In genomic region chr4:99563310-99564186, GRCh38 we compare ENCODE assay signal across 1 cellular context.
TF ChIP-seq lines count a peak whose summit lies in the region.

TRMT10A (minus strand) TSS chr4:99564039; CDS start chr4:99559338, 4,701 bp downstream.

TF ChIP-seq in HepG2, 621 proteins besides CTCF, POLR2A, EP300 and RAD21 (continued from another document and continues in another):
- TF ChIP-seq ZNF512 (CRISPR knock-in tag; IDR thresholded peaks at IDR 0.05) (no peak), ZMAT3 (CRISPR knock-in tag; conservative IDR thresholded peaks at IDR 0.05) (no peak), MLLT10 (CRISPR knock-in tag; IDR thresholded peaks at IDR 0.05) (no peak), RFX3 (CRISPR knock-in tag; IDR thresholded peaks at IDR 0.05) (no peak; the same call in 1 of the 2 replicates), NCOA1 (CRISPR knock-in tag; IDR thresholded peaks at IDR 0.05) (no peak), CCAR2 (optimal IDR thresholded peaks at IDR 0.05; ENCODE audit: low read depth, low read length) (no peak), RXRA (CRISPR knock-in tag; IDR thresholded peaks at IDR 0.05) (peak; percentile 52; the same call in 1 of the 2 replicates), YEATS2 (CRISPR knock-in tag; IDR thresholded peaks at IDR 0.05; ENCODE audit: borderline replicate concordance) (peak; percentile 81; the same call in 1 of the 2 replicates), ZNF782 (CRISPR knock-in tag; IDR thresholded peaks at IDR 0.05; ENCODE audit: borderline replicate concordance) (no peak), CEBPB (IDR thresholded peaks at IDR 0.05; ENCODE audit: borderline replicate concordance, low read depth, low read length) (peak; percentile 81; the same call in 1 of the 2 replicates), FOXP4 (CRISPR knock-in tag; IDR thresholded peaks at IDR 0.05) (peak; percentile 26; the same call in 1 of the 2 replicates), MIER3 (CRISPR knock-in tag; IDR thresholded peaks at IDR 0.05; ENCODE audit: borderline replicate concordance) (peak; percentile 24; the same call in 1 of the 2 replicates), SAFB2 (CRISPR knock-in tag; IDR thresholded peaks at IDR 0.05; ENCODE audit: borderline replicate concordance, low read depth) (peak; percentile 66; the same call in 1 of the 2 replicates), ZEB1 (IDR thresholded peaks at IDR 0.05; ENCODE audit: insufficient replicate concordance, low read depth) (no peak), FOXM1 (CRISPR knock-in tag; IDR thresholded peaks at IDR 0.05) (no peak), ZZZ3 (CRISPR knock-in tag; IDR thresholded peaks at IDR 0.05; ENCODE audit: borderline replicate concordance) (peak; percentile 51; the same call in 1 of the 2 replicates), ZNF556 (CRISPR knock-in tag; IDR thresholded peaks at IDR 0.05; ENCODE audit: borderline replicate concordance) (peak; percentile 70; the same call in 1 of the 2 replicates), ZSCAN21 (CRISPR knock-in tag; IDR thresholded peaks at IDR 0.05; ENCODE audit: borderline replicate concordance) (no peak), AGO1 (IDR thresholded peaks at IDR 0.05; ENCODE audit: low read depth, low read length, poor library complexity, severe bottlenecking) (no peak), ATAD3A (CRISPR knock-in tag; IDR thresholded peaks at IDR 0.05) (no peak), NFKB2 (CRISPR knock-in tag; IDR thresholded peaks at IDR 0.05; ENCODE audit: borderline replicate concordance) (peak; percentile 53; the same call in 1 of the 2 replicates), BATF2 (CRISPR knock-in tag; IDR thresholded peaks at IDR 0.05) (no peak), THRA (CRISPR knock-in tag; IDR thresholded peaks at IDR 0.05; ENCODE audit: borderline replicate concordance) (no peak; the same call in 1 of the 2 replicates), ZMYM2 (CRISPR knock-in tag; IDR thresholded peaks at IDR 0.05) (no peak), FOXC1 (CRISPR knock-in tag; IDR thresholded peaks at IDR 0.05; ENCODE audit: borderline replicate concordance) (no peak), AHR (CRISPR knock-in tag; IDR thresholded peaks at IDR 0.05) (no peak), SALL1 (CRISPR knock-in tag; IDR thresholded peaks at IDR 0.05) (peak; percentile 85), ZBTB3 (CRISPR knock-in tag; IDR thresholded peaks at IDR 0.05; ENCODE audit: borderline replicate concordance, low read depth) (0 out of 2 replicates have a peak, but pooled peaks have one; percentile 28), HNF1A (IDR thresholded peaks at IDR 0.05; ENCODE audit: low read depth) (no peak), HNF1A (CRISPR knock-in tag; IDR thresholded peaks at IDR 0.05; ENCODE audit: borderline replicate concordance) (peak; percentile 28; the same call in 1 of the 2 replicates), RBM39 (IDR thresholded peaks at IDR 0.05; ENCODE audit: low read depth, low read length, poor library complexity, severe bottlenecking) (peak; percentile 24), ZNF549 (CRISPR knock-in tag; IDR thresholded peaks at IDR 0.05) (no peak), MAFF (IDR thresholded peaks at IDR 0.05; ENCODE audit: low read depth, low read length) (0 out of 2 replicates have a peak, but pooled peaks have one; percentile 2), ARNT (IDR thresholded peaks at IDR 0.05) (no peak), PHF8 (CRISPR knock-in tag; IDR thresholded peaks at IDR 0.05) (peak; percentile 84), ZBTB7B (CRISPR knock-in tag; IDR thresholded peaks at IDR 0.05) (peak; percentile 45; the same call in 1 of the 2 replicates), TSC22D2 (CRISPR knock-in tag; IDR thresholded peaks at IDR 0.05; ENCODE audit: borderline replicate concordance) (no peak), SPEN (CRISPR knock-in tag; IDR thresholded peaks at IDR 0.05; ENCODE audit: low read depth) (peak; percentile 82), FOXK2 (IDR thresholded peaks at IDR 0.05) (peak; percentile 73), RARG (CRISPR knock-in tag; IDR thresholded peaks at IDR 0.05; ENCODE audit: low read depth) (no peak), ZSCAN9 (CRISPR knock-in tag; IDR thresholded peaks at IDR 0.05; ENCODE audit: borderline replicate concordance) (no peak; the same call in 1 of the 2 replicates), ZMYM4 (CRISPR knock-in tag; IDR thresholded peaks at IDR 0.05) (peak; percentile 88), ZNF777 (CRISPR knock-in tag; IDR thresholded peaks at IDR 0.05) (no peak; the same call in 1 of the 2 replicates), KLF6 (CRISPR knock-in tag; IDR thresholded peaks at IDR 0.05) (peak; percentile 54; the same call in 1 of the 2 replicates), ZNF143 (CRISPR knock-in tag; IDR thresholded peaks at IDR 0.05) (peak; percentile 92)
- TF ChIP-seq, protein P1, sequence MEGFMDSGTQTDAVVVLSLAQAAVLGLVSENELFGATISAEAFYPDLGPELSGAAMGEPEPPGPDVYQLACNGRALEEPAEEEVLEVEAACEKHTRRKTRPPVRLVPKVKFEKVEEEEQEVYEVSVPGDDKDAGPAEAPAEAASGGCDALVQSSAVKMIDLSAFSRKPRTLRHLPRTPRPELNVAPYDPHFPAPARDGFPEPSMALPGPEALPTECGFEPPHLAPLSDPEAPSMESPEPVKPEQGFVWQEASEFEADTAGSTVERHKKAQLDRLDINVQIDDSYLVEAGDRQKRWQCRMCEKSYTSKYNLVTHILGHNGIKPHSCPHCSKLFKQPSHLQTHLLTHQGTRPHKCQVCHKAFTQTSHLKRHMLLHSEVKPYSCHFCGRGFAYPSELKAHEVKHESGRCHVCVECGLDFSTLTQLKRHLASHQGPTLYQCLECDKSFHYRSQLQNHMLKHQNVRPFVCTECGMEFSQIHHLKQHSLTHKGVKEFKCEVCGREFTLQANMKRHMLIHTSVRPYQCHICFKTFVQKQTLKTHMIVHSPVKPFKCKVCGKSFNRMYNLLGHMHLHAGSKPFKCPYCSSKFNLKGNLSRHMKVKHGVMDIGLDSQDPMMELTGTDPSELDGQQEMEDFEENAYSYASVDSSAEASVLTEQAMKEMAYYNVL (CRISPR knock-in tag; IDR thresholded peaks at IDR 0.05; ENCODE audit: borderline replicate concordance), result no peak
- TF ChIP-seq, protein P2, sequence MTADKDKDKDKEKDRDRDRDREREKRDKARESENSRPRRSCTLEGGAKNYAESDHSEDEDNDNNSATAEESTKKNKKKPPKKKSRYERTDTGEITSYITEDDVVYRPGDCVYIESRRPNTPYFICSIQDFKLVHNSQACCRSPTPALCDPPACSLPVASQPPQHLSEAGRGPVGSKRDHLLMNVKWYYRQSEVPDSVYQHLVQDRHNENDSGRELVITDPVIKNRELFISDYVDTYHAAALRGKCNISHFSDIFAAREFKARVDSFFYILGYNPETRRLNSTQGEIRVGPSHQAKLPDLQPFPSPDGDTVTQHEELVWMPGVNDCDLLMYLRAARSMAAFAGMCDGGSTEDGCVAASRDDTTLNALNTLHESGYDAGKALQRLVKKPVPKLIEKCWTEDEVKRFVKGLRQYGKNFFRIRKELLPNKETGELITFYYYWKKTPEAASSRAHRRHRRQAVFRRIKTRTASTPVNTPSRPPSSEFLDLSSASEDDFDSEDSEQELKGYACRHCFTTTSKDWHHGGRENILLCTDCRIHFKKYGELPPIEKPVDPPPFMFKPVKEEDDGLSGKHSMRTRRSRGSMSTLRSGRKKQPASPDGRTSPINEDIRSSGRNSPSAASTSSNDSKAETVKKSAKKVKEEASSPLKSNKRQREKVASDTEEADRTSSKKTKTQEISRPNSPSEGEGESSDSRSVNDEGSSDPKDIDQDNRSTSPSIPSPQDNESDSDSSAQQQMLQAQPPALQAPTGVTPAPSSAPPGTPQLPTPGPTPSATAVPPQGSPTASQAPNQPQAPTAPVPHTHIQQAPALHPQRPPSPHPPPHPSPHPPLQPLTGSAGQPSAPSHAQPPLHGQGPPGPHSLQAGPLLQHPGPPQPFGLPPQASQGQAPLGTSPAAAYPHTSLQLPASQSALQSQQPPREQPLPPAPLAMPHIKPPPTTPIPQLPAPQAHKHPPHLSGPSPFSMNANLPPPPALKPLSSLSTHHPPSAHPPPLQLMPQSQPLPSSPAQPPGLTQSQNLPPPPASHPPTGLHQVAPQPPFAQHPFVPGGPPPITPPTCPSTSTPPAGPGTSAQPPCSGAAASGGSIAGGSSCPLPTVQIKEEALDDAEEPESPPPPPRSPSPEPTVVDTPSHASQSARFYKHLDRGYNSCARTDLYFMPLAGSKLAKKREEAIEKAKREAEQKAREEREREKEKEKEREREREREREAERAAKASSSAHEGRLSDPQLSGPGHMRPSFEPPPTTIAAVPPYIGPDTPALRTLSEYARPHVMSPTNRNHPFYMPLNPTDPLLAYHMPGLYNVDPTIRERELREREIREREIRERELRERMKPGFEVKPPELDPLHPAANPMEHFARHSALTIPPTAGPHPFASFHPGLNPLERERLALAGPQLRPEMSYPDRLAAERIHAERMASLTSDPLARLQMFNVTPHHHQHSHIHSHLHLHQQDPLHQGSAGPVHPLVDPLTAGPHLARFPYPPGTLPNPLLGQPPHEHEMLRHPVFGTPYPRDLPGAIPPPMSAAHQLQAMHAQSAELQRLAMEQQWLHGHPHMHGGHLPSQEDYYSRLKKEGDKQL (CRISPR knock-in tag; IDR thresholded peaks at IDR 0.05; ENCODE audit: low read depth), result no peak
- TF ChIP-seq, protein P3, sequence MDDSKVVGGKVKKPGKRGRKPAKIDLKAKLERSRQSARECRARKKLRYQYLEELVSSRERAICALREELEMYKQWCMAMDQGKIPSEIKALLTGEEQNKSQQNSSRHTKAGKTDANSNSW (CRISPR knock-in tag; IDR thresholded peaks at IDR 0.05; ENCODE audit: borderline replicate concordance), result peak; percentile 71; the same call in 1 of the 2 replicates
- TF ChIP-seq, protein P4, sequence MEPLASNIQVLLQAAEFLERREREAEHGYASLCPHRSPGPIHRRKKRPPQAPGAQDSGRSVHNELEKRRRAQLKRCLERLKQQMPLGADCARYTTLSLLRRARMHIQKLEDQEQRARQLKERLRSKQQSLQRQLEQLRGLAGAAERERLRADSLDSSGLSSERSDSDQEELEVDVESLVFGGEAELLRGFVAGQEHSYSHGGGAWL (CRISPR knock-in tag; IDR thresholded peaks at IDR 0.05), result no peak
